8 cellular contexts compared by ENCODE assay signal in genomic region chr4:1628892-1629703, GRCh38. TPM values are rescaled to one million over a fixed set of nuclear protein-coding genes. Genes with fewer than 3 reads are reported as not detected.
A peak's percentile ranks its signal among the peaks of the same experiment; 100 is the strongest.
DNase-seq lines count a peak whose midpoint lies in the region; ATAC-seq and TF ChIP-seq lines count a peak whose summit lies in the region.

No MANE protein-coding gene starts in this region.

- DNase-seq in NOMO-1 (lab: John Stamatoyannopoulos, UW; ENCODE audit: unreplicated experiment in 2 of 2) (peak; percentile 14 to 60), NOMO-1 treated with dmso at 0.1 percent for 144 hours (lab: John Stamatoyannopoulos, UW; ENCODE audit: unreplicated experiment) (no peak), NCI-H1105 treated with DMSO at 0.1 percent for 48 hours (lab: John Stamatoyannopoulos, UW) (peak; percentile 1), choroid plexus epithelial cell (ENCODE audit: low read depth) (peak; percentile 58), lower lobe of right lung (peak; percentile 77)
- DNase-seq in activated CD4-positive, alpha-beta T cell treated with anti-CD3 and anti-CD28 coated beads for 4 hours = peak; percentile 53 to 67
- peak; percentile 55 for DNase-seq in stimulated activated CD8-positive, alpha-beta memory T cell treated with anti-CD3 and anti-CD28 coated beads, Interleukin-15, amount 100 ng/mL, for 1 hour (ENCODE audit: low read depth)

- no peak overlapping the region for H3K4me3 ChIP-seq in choroid plexus epithelial cell (ENCODE audit: low read depth, low read length)
- H3K4me3 ChIP-seq in lower lobe of right lung = no peak overlapping the region

- H3K4me1 ChIP-seq in lower lobe of right lung = no peaks in the 10 kb centered on the region

- no peaks in the 10 kb centered on the region for H3K9me3 ChIP-seq in lower lobe of right lung

- peak; percentile 83 to 87 for ATAC-seq in lower lobe of right lung
- ATAC-seq in GM19035 (IDR thresholded peaks at IDR 0.05; ENCODE audit: unreplicated experiment) = no peak

- H3K27me3 ChIP-seq in lower lobe of right lung (ENCODE audit: low read depth) = no peaks in the 10 kb centered on the region

- peak; percentile 93 for TF ChIP-seq CTCF in choroid plexus epithelial cell (conservative IDR thresholded peaks at IDR 0.05; ENCODE audit: low read depth, low read length)
- TF ChIP-seq CTCF in lower lobe of right lung (IDR thresholded peaks at IDR 0.05) = peak; percentile 99

- intact Hi-C loops in lower lobe of right lung (cut with DNase I) = no loop called here

- H3K36me3 ChIP-seq in lower lobe of right lung = no peaks in the 10 kb centered on the region

- H3K27ac ChIP-seq in lower lobe of right lung = no peak overlapping the region

RNA-seq across cellular contexts. Expression of gene FAM53A, which starts 55.0 kb away (rescaled TPM):
- 1.7 TPM for total RNA-seq in lower lobe of right lung
